1 cellular context compared by ENCODE assay signal in genomic region chr14:50808053-50808452, GRCh38.
TF ChIP-seq lines count a peak whose summit lies in the region.

No MANE protein-coding gene starts in this region.

TF ChIP-seq in WTC11, 78 proteins besides CTCF, POLR2A, EP300 and RAD21 (continued from another document):
- TF ChIP-seq NR2C2 (CRISPR knock-in tag; IDR thresholded peaks at IDR 0.05): no peak
- no peak for TF ChIP-seq GRHL2 (CRISPR knock-in tag; IDR thresholded peaks at IDR 0.05; ENCODE audit: insufficient replicate concordance, severe bottlenecking)
- TF ChIP-seq ZSCAN18 (CRISPR knock-in tag; IDR thresholded peaks at IDR 0.05): no peak
- TF ChIP-seq OVOL2 (CRISPR knock-in tag; IDR thresholded peaks at IDR 0.05; ENCODE audit: borderline replicate concordance): no peak
- TF ChIP-seq ATF1 (CRISPR knock-in tag; IDR thresholded peaks at IDR 0.05): no peak
- no peak for TF ChIP-seq MYBL2 (CRISPR knock-in tag; IDR thresholded peaks at IDR 0.05)
- TF ChIP-seq CDX4 (CRISPR knock-in tag; IDR thresholded peaks at IDR 0.05; ENCODE audit: borderline replicate concordance): no peak
- no peak for TF ChIP-seq ZNF281 (CRISPR knock-in tag; IDR thresholded peaks at IDR 0.05)
- TF ChIP-seq HMGA2 (CRISPR knock-in tag; IDR thresholded peaks at IDR 0.05): no peak
- TF ChIP-seq FOXP4 (CRISPR knock-in tag; IDR thresholded peaks at IDR 0.05): no peak
